ENCODE assay signal across 8 cellular contexts in the genomic region with DNA sequence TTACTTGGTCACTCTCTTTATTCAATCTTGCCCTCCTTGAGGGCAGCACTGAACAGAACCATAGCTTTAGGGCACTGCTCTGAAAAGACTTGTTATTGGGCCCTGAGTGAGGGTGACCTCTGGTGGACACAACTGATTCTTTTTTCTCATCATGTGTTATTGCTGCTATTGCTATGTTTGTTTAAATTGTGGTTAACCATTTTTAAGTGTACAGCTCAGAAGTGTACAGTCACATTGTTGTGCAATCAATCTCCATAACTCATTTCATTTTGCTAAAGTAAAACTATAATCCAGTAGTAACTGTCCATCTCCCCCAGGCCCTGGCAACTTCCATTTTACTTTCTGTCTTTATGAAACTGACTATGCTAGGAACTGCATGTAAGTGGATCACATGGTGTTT.
DNase-seq lines count a peak whose midpoint lies in the region; ATAC-seq and TF ChIP-seq lines count a peak whose summit lies in the region.
"Had no signal": no experiment of that assay in that cellular context is flagged by ENCODE, and none has a peak within 500 bp of the region (broad histone marks: within the 10 kb centered on the region; RNA-seq: fewer than 3 reads in every experiment).

No MANE protein-coding gene starts in this region.

- H3K27ac Mint-ChIP-seq in natural killer cell = peak overlapping the region in 1 of 2 donors; percentile 30
- H3K27ac Mint-ChIP-seq: dendritic cell treated with granulocyte-macrophage colony-stimulating factor and Interleukin-4, amounts not matched to agents 40 ng/mL and 50 ng/mL, for 4 days had no signal

- peak; percentile 80 for DNase-seq in GM03348 (ENCODE audit: low spot score)
- peak; percentile 93 for DNase-seq in RKO (ENCODE audit: low spot score)
- peak; percentile 78 for DNase-seq in epithelial cell of prostate (ENCODE audit: low read depth, low spot score)
- no peak for DNase-seq in natural killer cell
- DNase-seq in NCI-H1436 (lab: John Stamatoyannopoulos, UW) = no peak

- H3K27ac ChIP-seq in epithelial cell of prostate = peak overlapping the region; percentile 14

- no peaks in the 10 kb centered on the region for H3K9me3 Mint-ChIP-seq in natural killer cell
- H3K9me3 Mint-ChIP-seq: dendritic cell treated with granulocyte-macrophage colony-stimulating factor and Interleukin-4, amounts not matched to agents 40 ng/mL and 50 ng/mL, for 4 days had no signal

- ATAC-seq in GM19463 (IDR thresholded peaks at IDR 0.05; ENCODE audit: unreplicated experiment) = peak; percentile 72
- peak; percentile 71 for ATAC-seq in HG03432 (IDR thresholded peaks at IDR 0.05; ENCODE audit: unreplicated experiment)
- ATAC-seq in natural killer cell = peak; percentile 43 to 72 (median 70)

- no peaks in the 10 kb centered on the region for H3K36me3 Mint-ChIP-seq in natural killer cell

- peaks cover 27 to 35% of the 10 kb centered on the region in 2 donors for H3K4me1 Mint-ChIP-seq in natural killer cell

- intact Hi-C loops in natural killer cell (cut with micrococcal nuclease) = no loop called here

- no peak overlapping the region for H3K4me3 Mint-ChIP-seq in natural killer cell
- H3K4me3 Mint-ChIP-seq: dendritic cell treated with granulocyte-macrophage colony-stimulating factor and Interleukin-4, amounts not matched to agents 40 ng/mL and 50 ng/mL, for 4 days had no signal

- TF ChIP-seq CTCF in natural killer cell (IDR thresholded peaks at IDR 0.05) = peak; percentile 42

- no peaks in the 10 kb centered on the region for H3K27me3 Mint-ChIP-seq in natural killer cell (ENCODE audit: low read depth in 2 of 2)
- H3K27me3 Mint-ChIP-seq: dendritic cell treated with granulocyte-macrophage colony-stimulating factor and Interleukin-4, amounts not matched to agents 40 ng/mL and 50 ng/mL, for 4 days had no signal

Comparison
In these comparisons a context has a peak if more than half of its experiments do, and no peak if none do; other contexts are left out.
1. DNase-seq: peak in GM03348 (single experiment), RKO (single experiment) and epithelial cell of prostate (single experiment); none in natural killer cell (single experiment) and NCI-H1436 (single experiment).
2. Peak in every context shown above with its lines, with median percentiles within 50 percentile points of each other: ATAC-seq.